Comparison of ENCODE assay signal across 8 cellular contexts in the genomic region with DNA sequence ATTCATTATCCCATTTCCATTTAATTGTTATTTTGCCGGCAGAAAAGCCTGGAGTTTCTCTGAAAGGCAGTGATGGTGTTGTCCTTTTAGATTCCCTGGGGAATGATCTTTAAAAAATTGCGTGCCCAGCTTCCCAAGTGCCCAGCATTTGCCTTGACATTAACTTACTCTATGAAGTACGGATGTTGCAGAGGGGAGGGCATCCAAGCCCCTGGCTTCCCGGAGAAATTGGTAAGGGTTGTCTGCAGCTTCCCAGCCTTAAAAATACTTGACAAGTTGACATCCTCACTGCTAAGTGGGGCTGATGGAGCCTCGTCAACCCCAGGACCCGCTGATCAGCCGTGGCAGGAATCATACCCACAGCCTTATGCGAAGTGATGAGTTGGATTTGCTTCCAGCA.
"Had no signal": no experiment of that assay in that cellular context is flagged by ENCODE, and none has a peak within 500 bp of the region (broad histone marks: within the 10 kb centered on the region; RNA-seq: fewer than 3 reads in every experiment).

No MANE protein-coding gene starts in this region.

- H3K9ac ChIP-seq: GM23248 had no signal

- H3K4me1 Mint-ChIP-seq: GM23338 had no signal

- H3K4me3 ChIP-seq: GM23248, GM23338, HAP-1 had no signal

- H3K4me3 Mint-ChIP-seq: GM23338, HFFc6 had no signal

- H3K27ac Mint-ChIP-seq: GM23338, HFFc6 had no signal

- H3K9me3 Mint-ChIP-seq: H9, HFFc6 had no signal

- H3K4me1 ChIP-seq: HAP-1 had no signal

- H2AFZ ChIP-seq: GM23248, GM23338 had no signal

- H3K4me2 ChIP-seq: GM23338 had no signal

- H3K27ac ChIP-seq: GM23248 had no signal

- H3K9me3 ChIP-seq: HAP-1 had no signal

- H3K36me3 ChIP-seq: HAP-1 had no signal

- DNase-seq: GM23248, H7, H9, HCEC 1CT, HFFc6 had no signal

- ATAC-seq: GM23338, HCT116 had no signal
